23 cellular contexts compared by ENCODE assay signal in genomic region chr17:58789831-58790230, GRCh38.
"Had no signal": no experiment of that assay in that cellular context is flagged by ENCODE, and none has a peak within 500 bp of the region (broad histone marks: within the 10 kb centered on the region; RNA-seq: fewer than 3 reads in every experiment).

No MANE protein-coding gene starts in this region.

- H3K36me3 ChIP-seq: stomach, suprapubic skin, thoracic aorta, thyroid gland, tibial artery, tibial nerve, transverse colon, upper lobe of left lung, upper lobe of right lung, uterus, vagina had no signal

- H3K27ac ChIP-seq: stomach, suprapubic skin, testis, thoracic aorta, thyroid gland, tibial artery, tibial nerve, transverse colon, upper lobe of left lung, upper lobe of right lung, uterus, vagina had no signal

- H3K9me3 ChIP-seq: stomach, suprapubic skin, testis, thoracic aorta, thyroid gland, tibial artery, tibial nerve, transverse colon, upper lobe of left lung, upper lobe of right lung, uterus, vagina had no signal

- H3K4me3 ChIP-seq: stomach, suprapubic skin, testis, thoracic aorta, thyroid gland, tibial artery, tibial nerve, transverse colon, upper lobe of left lung, upper lobe of right lung, uterus, vagina had no signal

- H3K4me1 ChIP-seq: stomach, suprapubic skin, testis, thyroid gland, tibial artery, transverse colon, upper lobe of left lung, upper lobe of right lung, uterus, vagina had no signal

- DNase-seq: stimulated activated CD4-positive, alpha-beta T cell treated with anti-CD3 and anti-CD28 coated beads, Interleukin-2, amount 100 ng/mL, for 48 hours; stimulated activated CD4-positive, alpha-beta T cell treated with anti-CD3 and anti-CD28 coated beads, Interleukin-4, amount 100 ng/mL, for 1 hour; stimulated activated CD4-positive, alpha-beta T cell treated with anti-CD3 and anti-CD28 coated beads, Interleukin-4, amount 100 ng/mL, for 4 hours; stimulated activated CD8-positive, alpha-beta memory T cell treated with anti-CD3 and anti-CD28 coated beads, Interleukin-4, amount 100 ng/mL, for 48 hours; stimulated activated naive B cell treated with anti-CD40 and anti-IgM and Interleukin-4, amounts not matched to agents 10 μg/mL and 1 μg/mL and 100 μg/mL, for 72 hours; stimulated activated naive CD4-positive, alpha-beta T cell; stimulated activated naive CD4-positive, alpha-beta T cell treated with Interleukin-2 at 50 U/mL for 16 hours; stimulated activated naive CD8-positive, alpha-beta T cell treated with anti-CD3 and anti-CD28 coated beads, Interleukin-15, amount 100 ng/mL, for 72 hours; stimulated activated naive CD8-positive, alpha-beta T cell treated with anti-CD3 and anti-CD28 coated beads, Interleukin-15, Interleukin-2, amounts not matched to agents 100 U/mL and 50 U/mL, for 24 hours; stomach; substantia nigra; testis; thyroid gland; tibial artery; transverse colon; trophoblast cell; upper lobe of left lung; upper lobe of right lung; uterus had no signal

- H3K27me3 ChIP-seq: stomach, suprapubic skin, testis, thyroid gland, tibial artery, tibial nerve, upper lobe of left lung, upper lobe of right lung, uterus, vagina had no signal
